ENCODE assay signal across 23 cellular contexts in the genomic region with DNA sequence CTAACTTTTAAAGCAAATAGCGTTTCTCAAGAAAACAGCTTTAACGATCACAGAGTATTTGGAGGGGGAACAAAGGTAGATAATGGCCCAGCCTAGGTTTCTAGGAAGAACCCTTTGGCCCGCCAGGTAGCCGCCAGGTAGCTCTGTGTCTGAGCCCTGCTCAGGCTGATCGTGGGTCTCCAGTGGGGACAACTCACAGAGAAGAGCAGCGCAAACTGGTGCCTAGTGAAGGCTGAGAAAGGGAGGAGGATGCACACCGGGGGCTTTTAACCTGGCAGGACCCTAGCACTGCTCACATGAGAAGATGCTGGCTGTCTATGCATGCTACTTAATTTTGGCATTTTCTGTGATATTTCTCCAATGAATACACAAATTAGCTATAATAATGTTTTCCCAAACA. TPM values are rescaled to one million over a fixed set of nuclear protein-coding genes. Genes with fewer than 3 reads are reported as not detected.
DNase-seq lines count a peak whose midpoint lies in the region; ATAC-seq, FAIRE-seq and TF ChIP-seq lines count a peak whose summit lies in the region.
"Had no signal": no experiment of that assay in that cellular context is flagged by ENCODE, and none has a peak within 500 bp of the region (broad histone marks: within the 10 kb centered on the region; RNA-seq: fewer than 3 reads in every experiment).

No MANE protein-coding gene starts in this region.

- H3K27ac ChIP-seq in kidney (ENCODE audit: low read depth in 2 of 2, low read length in 2 of 2) = peak overlapping the region; percentile 32 to 53
- H3K27ac ChIP-seq: 22Rv1, A549, BLaER1, HL-60 had no signal

- no peaks in the 10 kb centered on the region for H3K9me3 Mint-ChIP-seq in activated CD8-positive, alpha-beta memory T cell treated with anti-CD3 and anti-CD28 coated beads, Interleukin-2, amount 10 ng/mL, durations not matched to agents 7 days and 5 days (ENCODE audit: low read depth)
- H3K9me3 Mint-ChIP-seq in osteocyte (ENCODE audit: unreplicated experiment) (no peaks in the 10 kb centered on the region), type B pancreatic cell (no peaks in the 10 kb centered on the region), T-cell (no peaks in the 10 kb centered on the region)
- H3K9me3 Mint-ChIP-seq in activated T-helper 2 cell treated with anti-CD3 and anti-CD28 coated beads, Interferon-gamma antibody, Interleukin-2, Interleukin-4, amounts not matched to agents 10 μg/mL and 5 μg/mL and 100 μg/mL, durations not matched to agents 14 hours and 24 hours and 36 hours = no peaks in the 10 kb centered on the region
- H3K9me3 Mint-ChIP-seq: CD4-positive, alpha-beta memory T cell; HFFc6 had no signal

- H3K9me3 ChIP-seq in kidney (ENCODE audit: control insufficient read depth in 1 of 2, low read length in 2 of 2) = no peaks in the 10 kb centered on the region
- H3K9me3 ChIP-seq: A549, BLaER1 had no signal

- intact Hi-C loops in kidney (cut with DNase I) = no loop called here
- intact Hi-C loops in activated T-helper 2 cell treated with anti-CD3 and anti-CD28 coated beads, Interferon-gamma antibody, Interleukin-2, Interleukin-4, amounts not matched to agents 10 μg/mL and 5 μg/mL and 100 μg/mL, durations not matched to agents 14 hours and 24 hours and 36 hours (cut with micrococcal nuclease) = no loop called here

- no peak for ATAC-seq in activated CD8-positive, alpha-beta memory T cell treated with anti-CD3 and anti-CD28 coated beads, Interleukin-2, amount 10 ng/mL, durations not matched to agents 7 days and 5 days
- no peak for ATAC-seq in T-cell (replicated peaks in 1 of 4)
- ATAC-seq: A549, GM12878, HCT116 had no signal

- CTCF ChIA-PET in activated CD8-positive, alpha-beta memory T cell treated with anti-CD3 and anti-CD28 coated beads, Interleukin-2, amount 10 ng/mL, durations not matched to agents 7 days and 5 days (lab: Charles Lee) = interaction anchor here (1.1 kb wide), 1 partner anchor 21 kb away, joined by 3 read pairs; no protein-coding TSS in a partner anchor
- CTCF ChIA-PET in T-cell (lab: Charles Lee) = no interaction called here

- no peak overlapping the region for H3K27ac Mint-ChIP-seq in activated CD8-positive, alpha-beta memory T cell treated with anti-CD3 and anti-CD28 coated beads, Interleukin-2, amount 10 ng/mL, durations not matched to agents 7 days and 5 days
- H3K27ac Mint-ChIP-seq in osteocyte (ENCODE audit: unreplicated experiment) (no peak overlapping the region), type B pancreatic cell (no peak overlapping the region), T-cell (no peak overlapping the region)
- H3K27ac Mint-ChIP-seq in activated T-helper 2 cell treated with anti-CD3 and anti-CD28 coated beads, Interferon-gamma antibody, Interleukin-2, Interleukin-4, amounts not matched to agents 10 μg/mL and 5 μg/mL and 100 μg/mL, durations not matched to agents 14 hours and 24 hours and 36 hours = no peak overlapping the region
- H3K27ac Mint-ChIP-seq: CD14-positive monocyte; CD4-positive, alpha-beta memory T cell; HFFc6 had no signal

- H3K4me3 Mint-ChIP-seq in activated CD8-positive, alpha-beta memory T cell treated with anti-CD3 and anti-CD28 coated beads, Interleukin-2, amount 10 ng/mL, durations not matched to agents 7 days and 5 days = no peak overlapping the region
- H3K4me3 Mint-ChIP-seq in osteocyte (ENCODE audit: unreplicated experiment) (no peak overlapping the region), type B pancreatic cell (no peak overlapping the region), T-cell (no peak overlapping the region)
- no peak overlapping the region for H3K4me3 Mint-ChIP-seq in activated T-helper 2 cell treated with anti-CD3 and anti-CD28 coated beads, Interferon-gamma antibody, Interleukin-2, Interleukin-4, amounts not matched to agents 10 μg/mL and 5 μg/mL and 100 μg/mL, durations not matched to agents 14 hours and 24 hours and 36 hours (ENCODE audit: low read depth)
- H3K4me3 Mint-ChIP-seq: CD14-positive monocyte; CD4-positive, alpha-beta memory T cell; HFFc6 had no signal

- POLR2A ChIA-PET in T-cell (lab: Charles Lee) = no interaction called here

- no peak for FAIRE-seq in kidney (lab: Jason Lieb, UNC)
- FAIRE-seq: A549, GM12878 had no signal

- H3K4me1 Mint-ChIP-seq in activated CD8-positive, alpha-beta memory T cell treated with anti-CD3 and anti-CD28 coated beads, Interleukin-2, amount 10 ng/mL, durations not matched to agents 7 days and 5 days = no peaks in the 10 kb centered on the region
- H3K4me1 Mint-ChIP-seq in osteocyte (ENCODE audit: unreplicated experiment) = no peaks in the 10 kb centered on the region
- H3K4me1 Mint-ChIP-seq in type B pancreatic cell (ENCODE audit: unreplicated experiment) = no peaks in the 10 kb centered on the region
- no peaks in the 10 kb centered on the region for H3K4me1 Mint-ChIP-seq in activated T-helper 2 cell treated with anti-CD3 and anti-CD28 coated beads, Interferon-gamma antibody, Interleukin-2, Interleukin-4, amounts not matched to agents 10 μg/mL and 5 μg/mL and 100 μg/mL, durations not matched to agents 14 hours and 24 hours and 36 hours (ENCODE audit: low read depth)
- H3K4me1 Mint-ChIP-seq in T-cell = no peaks in the 10 kb centered on the region
- H3K4me1 Mint-ChIP-seq: CD4-positive, alpha-beta memory T cell had no signal

- no peaks in the 10 kb centered on the region for H3K36me3 ChIP-seq in kidney (ENCODE audit: control insufficient read depth in 1 of 2, insufficient read depth in 2 of 2, low read length in 2 of 2)
- H3K36me3 ChIP-seq: BLaER1 had no signal

- H3K36me3 Mint-ChIP-seq in activated CD8-positive, alpha-beta memory T cell treated with anti-CD3 and anti-CD28 coated beads, Interleukin-2, amount 10 ng/mL, durations not matched to agents 7 days and 5 days = no peaks in the 10 kb centered on the region
- H3K36me3 Mint-ChIP-seq in osteocyte (ENCODE audit: unreplicated experiment) = no peaks in the 10 kb centered on the region
- H3K36me3 Mint-ChIP-seq in type B pancreatic cell = no peaks in the 10 kb centered on the region
- H3K36me3 Mint-ChIP-seq in activated T-helper 2 cell treated with anti-CD3 and anti-CD28 coated beads, Interferon-gamma antibody, Interleukin-2, Interleukin-4, amounts not matched to agents 10 μg/mL and 5 μg/mL and 100 μg/mL, durations not matched to agents 14 hours and 24 hours and 36 hours (ENCODE audit: low read depth) = no peaks in the 10 kb centered on the region
- H3K36me3 Mint-ChIP-seq in T-cell = no peaks in the 10 kb centered on the region
- H3K36me3 Mint-ChIP-seq: CD14-positive monocyte; CD4-positive, alpha-beta memory T cell had no signal

- peaks cover 10% of the 10 kb centered on the region for H3K27me3 Mint-ChIP-seq in activated CD8-positive, alpha-beta memory T cell treated with anti-CD3 and anti-CD28 coated beads, Interleukin-2, amount 10 ng/mL, durations not matched to agents 7 days and 5 days
- H3K27me3 Mint-ChIP-seq in osteocyte (ENCODE audit: unreplicated experiment) (peaks cover 41% of the 10 kb centered on the region), type B pancreatic cell (peaks cover 10% of the 10 kb centered on the region), T-cell (no peaks in the 10 kb centered on the region)
- H3K27me3 Mint-ChIP-seq in activated T-helper 2 cell treated with anti-CD3 and anti-CD28 coated beads, Interferon-gamma antibody, Interleukin-2, Interleukin-4, amounts not matched to agents 10 μg/mL and 5 μg/mL and 100 μg/mL, durations not matched to agents 14 hours and 24 hours and 36 hours (ENCODE audit: low read depth) = peaks cover 10% of the 10 kb centered on the region

- TF ChIP-seq CTCF in kidney (IDR thresholded peaks at IDR 0.05; ENCODE audit: borderline replicate concordance, extremely low read depth, insufficient read depth) (no peak), osteocyte (IDR thresholded peaks at IDR 0.05) (no peak), type B pancreatic cell (conservative IDR thresholded peaks at IDR 0.05) (no peak)

- DNase-seq in activated CD8-positive, alpha-beta memory T cell treated with anti-CD3 and anti-CD28 coated beads, Interleukin-2, amount 10 ng/mL, durations not matched to agents 7 days and 5 days = peak; percentile 19
- DNase-seq in activated CD8-positive, alpha-beta memory T cell treated with anti-CD3 and anti-CD28 coated beads, Interleukin-2, amount 50 U/mL, for 4 hours = no peak
- DNase-seq in kidney (no peak), osteocyte (ENCODE audit: extremely low spot score, unreplicated experiment) (peak; percentile 54), type B pancreatic cell (ENCODE audit: extremely low spot score, unreplicated experiment) (peak; percentile 6), T-cell (no peak), DMS153 treated with DMSO at 0.1 percent for 48 hours (lab: John Stamatoyannopoulos, UW; ENCODE audit: unreplicated experiment) (no peak)
- DNase-seq in activated T-helper 2 cell treated with anti-CD3 and anti-CD28 coated beads, Interferon-gamma antibody, Interleukin-2, Interleukin-4, amounts not matched to agents 10 μg/mL and 5 μg/mL and 100 μg/mL, durations not matched to agents 14 hours and 24 hours and 36 hours (ENCODE audit: low spot score) = no peak
- DNase-seq: CD4-positive, alpha-beta memory T cell; DMS53; DND-41; EL; GOT3; H7; HFFc6 had no signal

- H3K9ac ChIP-seq in kidney (ENCODE audit: low read length in 2 of 2) = no peak overlapping the region
- H3K9ac ChIP-seq: BLaER1 had no signal

- no peak overlapping the region for H3K4me3 ChIP-seq in kidney (ENCODE audit: low read length in 2 of 2)
- H3K4me3 ChIP-seq: A549, BLaER1, GM12878 had no signal

- H3K4me1 ChIP-seq in kidney (ENCODE audit: control insufficient read depth in 1 of 2, insufficient read depth in 1 of 2, low read depth in 1 of 2, low read length in 2 of 2) = peaks cover 5 to 14% of the 10 kb centered on the region in 2 donors

RNA-seq across cellular contexts. Expression of a gene that starts 5.8 kb away (rescaled TPM):
- total RNA-seq in activated CD8-positive, alpha-beta memory T cell treated with anti-CD3 and anti-CD28 coated beads, Interleukin-2, amount 10 ng/mL, durations not matched to agents 7 days and 5 days = not detected
- total RNA-seq in kidney = 4.8 TPM
- 5.3 TPM for polyA plus RNA-seq in kidney (ENCODE audit: insufficient read depth, low read depth, low replicate concordance)
- 0.26 and 0.27 TPM in 2 replicates for total RNA-seq in osteocyte
- total RNA-seq in type B pancreatic cell (ENCODE audit: low replicate concordance) = 20.7 and 77.3 TPM in 2 replicates
- 1.7 and 2.5 TPM in 2 replicates for total RNA-seq in activated T-helper 2 cell treated with anti-CD3 and anti-CD28 coated beads, Interferon-gamma antibody, Interleukin-2, Interleukin-4, amounts not matched to agents 10 μg/mL and 5 μg/mL and 100 μg/mL, durations not matched to agents 14 hours and 24 hours and 36 hours
- under 1 TPM in 2 of 5 donors, not detected in 3; 0.09 to 0.19 TPM for total RNA-seq in T-cell
- total RNA-seq: CD4-positive, alpha-beta memory T cell; GM12878 had no signal
- polyA plus RNA-seq: CD14-positive monocyte; CD4-positive, alpha-beta memory T cell had no signal

RNA-seq across cellular contexts. Expression of a gene that starts 25.2 kb away (rescaled TPM):
- total RNA-seq in activated CD8-positive, alpha-beta memory T cell treated with anti-CD3 and anti-CD28 coated beads, Interleukin-2, amount 10 ng/mL, durations not matched to agents 7 days and 5 days = not detected
- total RNA-seq in kidney (not detected), osteocyte (not detected in 2 replicates), type B pancreatic cell (ENCODE audit: low replicate concordance) (0.33 TPM in 1 of 2 replicates, not detected in the other), T-cell (not detected)
- not detected for polyA plus RNA-seq in kidney (ENCODE audit: insufficient read depth, low read depth, low replicate concordance)
- total RNA-seq in activated T-helper 2 cell treated with anti-CD3 and anti-CD28 coated beads, Interferon-gamma antibody, Interleukin-2, Interleukin-4, amounts not matched to agents 10 μg/mL and 5 μg/mL and 100 μg/mL, durations not matched to agents 14 hours and 24 hours and 36 hours = not detected in 2 replicates
- total RNA-seq: CD4-positive, alpha-beta memory T cell; G401; GM12878; H7; HFFc6 had no signal
- polyA plus RNA-seq: A549; CD14-positive monocyte; CD4-positive, alpha-beta memory T cell; GM12878 had no signal

RNA-seq across cellular contexts. Expression of a gene that starts 52.9 kb away (rescaled TPM):
- 100 to 1,000 TPM; 140 to 152 TPM for total RNA-seq in activated CD8-positive, alpha-beta memory T cell treated with anti-CD3 and anti-CD28 coated beads, Interleukin-2, amount 10 ng/mL, durations not matched to agents 7 days and 5 days
- 29.6 TPM for total RNA-seq in kidney
- polyA plus RNA-seq in kidney (ENCODE audit: insufficient read depth, low read depth, low replicate concordance) = 2.6 TPM
- total RNA-seq in osteocyte = 0.31 and 0.40 TPM in 2 replicates
- total RNA-seq in type B pancreatic cell (ENCODE audit: low replicate concordance) = 18.3 and 40.8 TPM in 2 replicates
- total RNA-seq in activated T-helper 2 cell treated with anti-CD3 and anti-CD28 coated beads, Interferon-gamma antibody, Interleukin-2, Interleukin-4, amounts not matched to agents 10 μg/mL and 5 μg/mL and 100 μg/mL, durations not matched to agents 14 hours and 24 hours and 36 hours = 58.5 and 62.3 TPM in 2 replicates
- total RNA-seq in T-cell = 100 to 1,000 TPM; 108 to 216 (median 135) TPM

Comparison
In these comparisons a context has a peak if more than half of its experiments do, and no peak if none do; other contexts are left out.
1. DNase-seq: peak in activated CD8-positive, alpha-beta memory T cell treated with anti-CD3 and anti-CD28 coated beads, Interleukin-2, amount 10 ng/mL, durations not matched to agents 7 days and 5 days (single experiment), osteocyte (single experiment) and type B pancreatic cell (single experiment); none in activated CD8-positive, alpha-beta memory T cell treated with anti-CD3 and anti-CD28 coated beads, Interleukin-2, amount 50 U/mL, for 4 hours (single experiment), kidney (single experiment), activated T-helper 2 cell treated with anti-CD3 and anti-CD28 coated beads, Interferon-gamma antibody, Interleukin-2, Interleukin-4, amounts not matched to agents 10 μg/mL and 5 μg/mL and 100 μg/mL, durations not matched to agents 14 hours and 24 hours and 36 hours (single experiment), T-cell (0 of 34) and DMS153 treated with DMSO at 0.1 percent for 48 hours (single experiment).
2. RNA of a gene that starts 52.9 kb away (total RNA-seq): 140 to 152 TPM in activated CD8-positive, alpha-beta memory T cell treated with anti-CD3 and anti-CD28 coated beads, Interleukin-2, amount 10 ng/mL, durations not matched to agents 7 days and 5 days, 108 to 216 TPM in T-cell, 58.5 to 62.3 TPM in activated T-helper 2 cell treated with anti-CD3 and anti-CD28 coated beads, Interferon-gamma antibody, Interleukin-2, Interleukin-4, amounts not matched to agents 10 μg/mL and 5 μg/mL and 100 μg/mL, durations not matched to agents 14 hours and 24 hours and 36 hours, 29.6 TPM in kidney (single experiment) and 18.3 to 40.8 TPM in type B pancreatic cell; 0.31 to 0.40 TPM in osteocyte; every median in the first group is over 10 times any median in the second.